In the genomic region with DNA sequence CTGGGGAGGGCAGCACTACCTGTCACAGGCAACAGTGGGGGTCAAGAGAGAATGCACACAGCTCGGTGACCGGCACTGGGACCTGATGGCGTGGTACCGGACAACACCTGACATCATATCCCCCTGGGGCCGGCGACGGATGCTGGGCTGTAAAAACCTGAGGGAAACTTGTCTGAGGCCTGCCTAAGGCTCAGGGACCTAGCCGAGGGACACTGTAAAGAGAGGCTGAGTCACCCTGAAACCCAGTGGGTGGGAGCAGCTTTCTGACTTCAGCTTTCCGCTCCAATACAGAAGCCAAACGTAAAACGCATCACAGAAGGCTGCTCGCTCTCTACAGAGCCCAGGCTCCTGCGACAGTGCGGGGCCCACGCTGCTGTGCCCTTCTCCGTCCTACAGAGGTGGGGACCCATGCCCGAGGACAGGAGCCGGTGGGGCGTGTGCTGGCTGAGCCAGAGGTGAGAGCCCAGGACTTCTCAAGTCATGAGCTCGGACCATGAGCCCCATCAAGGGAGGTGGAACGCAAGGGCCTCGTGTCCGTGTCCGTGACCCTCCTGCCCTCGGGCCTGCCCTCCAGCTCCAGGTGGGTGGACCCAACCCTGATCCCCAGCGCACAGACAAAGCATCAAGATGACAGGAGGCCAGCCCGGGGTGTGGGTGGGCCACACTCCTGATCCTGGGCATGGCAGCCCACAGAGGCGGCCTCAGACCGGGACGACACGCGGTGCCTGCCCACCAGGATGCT, we compare ENCODE assay signal across 1 cellular context.
TF ChIP-seq lines count a peak whose summit lies in the region.

No MANE protein-coding gene starts in this region.

TF ChIP-seq in WTC11, 78 proteins besides CTCF, POLR2A, EP300 and RAD21 (continued from another document):
- TF ChIP-seq, protein P1, sequence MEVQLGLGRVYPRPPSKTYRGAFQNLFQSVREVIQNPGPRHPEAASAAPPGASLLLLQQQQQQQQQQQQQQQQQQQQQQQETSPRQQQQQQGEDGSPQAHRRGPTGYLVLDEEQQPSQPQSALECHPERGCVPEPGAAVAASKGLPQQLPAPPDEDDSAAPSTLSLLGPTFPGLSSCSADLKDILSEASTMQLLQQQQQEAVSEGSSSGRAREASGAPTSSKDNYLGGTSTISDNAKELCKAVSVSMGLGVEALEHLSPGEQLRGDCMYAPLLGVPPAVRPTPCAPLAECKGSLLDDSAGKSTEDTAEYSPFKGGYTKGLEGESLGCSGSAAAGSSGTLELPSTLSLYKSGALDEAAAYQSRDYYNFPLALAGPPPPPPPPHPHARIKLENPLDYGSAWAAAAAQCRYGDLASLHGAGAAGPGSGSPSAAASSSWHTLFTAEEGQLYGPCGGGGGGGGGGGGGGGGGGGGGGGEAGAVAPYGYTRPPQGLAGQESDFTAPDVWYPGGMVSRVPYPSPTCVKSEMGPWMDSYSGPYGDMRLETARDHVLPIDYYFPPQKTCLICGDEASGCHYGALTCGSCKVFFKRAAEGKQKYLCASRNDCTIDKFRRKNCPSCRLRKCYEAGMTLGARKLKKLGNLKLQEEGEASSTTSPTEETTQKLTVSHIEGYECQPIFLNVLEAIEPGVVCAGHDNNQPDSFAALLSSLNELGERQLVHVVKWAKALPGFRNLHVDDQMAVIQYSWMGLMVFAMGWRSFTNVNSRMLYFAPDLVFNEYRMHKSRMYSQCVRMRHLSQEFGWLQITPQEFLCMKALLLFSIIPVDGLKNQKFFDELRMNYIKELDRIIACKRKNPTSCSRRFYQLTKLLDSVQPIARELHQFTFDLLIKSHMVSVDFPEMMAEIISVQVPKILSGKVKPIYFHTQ (CRISPR knock-in tag; IDR thresholded peaks at IDR 0.05): no peak
- TF ChIP-seq, protein P2, sequence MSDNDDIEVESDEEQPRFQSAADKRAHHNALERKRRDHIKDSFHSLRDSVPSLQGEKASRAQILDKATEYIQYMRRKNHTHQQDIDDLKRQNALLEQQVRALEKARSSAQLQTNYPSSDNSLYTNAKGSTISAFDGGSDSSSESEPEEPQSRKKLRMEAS (CRISPR knock-in tag; IDR thresholded peaks at IDR 0.05): no peak
- TF ChIP-seq CBFB (CRISPR knock-in tag; IDR thresholded peaks at IDR 0.05; ENCODE audit: low read depth) (no peak), JUN (CRISPR knock-in tag; IDR thresholded peaks at IDR 0.05) (no peak), TP53 (CRISPR knock-in tag; IDR thresholded peaks at IDR 0.05) (no peak)
- TF ChIP-seq, protein P3, sequence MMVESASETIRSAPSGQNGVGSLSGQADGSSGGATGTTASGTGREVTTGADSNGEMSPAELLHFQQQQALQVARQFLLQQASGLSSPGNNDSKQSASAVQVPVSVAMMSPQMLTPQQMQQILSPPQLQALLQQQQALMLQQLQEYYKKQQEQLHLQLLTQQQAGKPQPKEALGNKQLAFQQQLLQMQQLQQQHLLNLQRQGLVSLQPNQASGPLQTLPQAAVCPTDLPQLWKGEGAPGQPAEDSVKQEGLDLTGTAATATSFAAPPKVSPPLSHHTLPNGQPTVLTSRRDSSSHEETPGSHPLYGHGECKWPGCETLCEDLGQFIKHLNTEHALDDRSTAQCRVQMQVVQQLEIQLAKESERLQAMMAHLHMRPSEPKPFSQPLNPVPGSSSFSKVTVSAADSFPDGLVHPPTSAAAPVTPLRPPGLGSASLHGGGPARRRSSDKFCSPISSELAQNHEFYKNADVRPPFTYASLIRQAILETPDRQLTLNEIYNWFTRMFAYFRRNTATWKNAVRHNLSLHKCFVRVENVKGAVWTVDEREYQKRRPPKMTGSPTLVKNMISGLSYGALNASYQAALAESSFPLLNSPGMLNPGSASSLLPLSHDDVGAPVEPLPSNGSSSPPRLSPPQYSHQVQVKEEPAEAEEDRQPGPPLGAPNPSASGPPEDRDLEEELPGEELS (CRISPR knock-in tag; IDR thresholded peaks at IDR 0.05): no peak
- TF ChIP-seq, protein P4, sequence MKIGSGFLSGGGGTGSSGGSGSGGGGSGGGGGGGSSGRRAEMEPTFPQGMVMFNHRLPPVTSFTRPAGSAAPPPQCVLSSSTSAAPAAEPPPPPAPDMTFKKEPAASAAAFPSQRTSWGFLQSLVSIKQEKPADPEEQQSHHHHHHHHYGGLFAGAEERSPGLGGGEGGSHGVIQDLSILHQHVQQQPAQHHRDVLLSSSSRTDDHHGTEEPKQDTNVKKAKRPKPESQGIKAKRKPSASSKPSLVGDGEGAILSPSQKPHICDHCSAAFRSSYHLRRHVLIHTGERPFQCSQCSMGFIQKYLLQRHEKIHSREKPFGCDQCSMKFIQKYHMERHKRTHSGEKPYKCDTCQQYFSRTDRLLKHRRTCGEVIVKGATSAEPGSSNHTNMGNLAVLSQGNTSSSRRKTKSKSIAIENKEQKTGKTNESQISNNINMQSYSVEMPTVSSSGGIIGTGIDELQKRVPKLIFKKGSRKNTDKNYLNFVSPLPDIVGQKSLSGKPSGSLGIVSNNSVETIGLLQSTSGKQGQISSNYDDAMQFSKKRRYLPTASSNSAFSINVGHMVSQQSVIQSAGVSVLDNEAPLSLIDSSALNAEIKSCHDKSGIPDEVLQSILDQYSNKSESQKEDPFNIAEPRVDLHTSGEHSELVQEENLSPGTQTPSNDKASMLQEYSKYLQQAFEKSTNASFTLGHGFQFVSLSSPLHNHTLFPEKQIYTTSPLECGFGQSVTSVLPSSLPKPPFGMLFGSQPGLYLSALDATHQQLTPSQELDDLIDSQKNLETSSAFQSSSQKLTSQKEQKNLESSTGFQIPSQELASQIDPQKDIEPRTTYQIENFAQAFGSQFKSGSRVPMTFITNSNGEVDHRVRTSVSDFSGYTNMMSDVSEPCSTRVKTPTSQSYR (CRISPR knock-in tag; IDR thresholded peaks at IDR 0.05): no peak
